1 cellular context compared by ENCODE assay signal in genomic region chr16:1778200-1779179, GRCh38.
TF ChIP-seq lines count a peak whose summit lies in the region.

No MANE protein-coding gene starts in this region.

TF ChIP-seq in IMR-90, 13 proteins besides CTCF, POLR2A, EP300 and RAD21:
- TF ChIP-seq CHD1 (IDR thresholded peaks at IDR 0.05; ENCODE audit: low read depth, low read length) (no peak), CEBPB (IDR thresholded peaks at IDR 0.05; ENCODE audit: low read depth, low read length) (no peak), ELK1 (IDR thresholded peaks at IDR 0.05; ENCODE audit: borderline replicate concordance, low read depth, low read length) (no peak), USF2 (IDR thresholded peaks at IDR 0.05; ENCODE audit: low read depth, low read length) (no peak), MXI1 (IDR thresholded peaks at IDR 0.05; ENCODE audit: borderline replicate concordance, low read depth, low read length) (no peak), RCOR1 (IDR thresholded peaks at IDR 0.05; ENCODE audit: insufficient replicate concordance, low read length) (no peak), NFE2L2 (IDR thresholded peaks at IDR 0.05; ENCODE audit: low read depth, low read length) (no peak), MAZ (IDR thresholded peaks at IDR 0.05; ENCODE audit: borderline replicate concordance, low read depth, low read length) (no peak), MAFK (IDR thresholded peaks at IDR 0.05; ENCODE audit: low read depth, low read length) (no peak), RFX5 (IDR thresholded peaks at IDR 0.05; ENCODE audit: low read depth, low read length) (no peak), SMC3 (IDR thresholded peaks at IDR 0.05; ENCODE audit: low read depth, low read length) (no peak), BHLHE40 (IDR thresholded peaks at IDR 0.05; ENCODE audit: low read depth, low read length) (no peak), FOS (IDR thresholded peaks at IDR 0.05; ENCODE audit: low read depth, low read length) (no peak)
